ENCODE assay signal across 30 cellular contexts in the genomic region with DNA sequence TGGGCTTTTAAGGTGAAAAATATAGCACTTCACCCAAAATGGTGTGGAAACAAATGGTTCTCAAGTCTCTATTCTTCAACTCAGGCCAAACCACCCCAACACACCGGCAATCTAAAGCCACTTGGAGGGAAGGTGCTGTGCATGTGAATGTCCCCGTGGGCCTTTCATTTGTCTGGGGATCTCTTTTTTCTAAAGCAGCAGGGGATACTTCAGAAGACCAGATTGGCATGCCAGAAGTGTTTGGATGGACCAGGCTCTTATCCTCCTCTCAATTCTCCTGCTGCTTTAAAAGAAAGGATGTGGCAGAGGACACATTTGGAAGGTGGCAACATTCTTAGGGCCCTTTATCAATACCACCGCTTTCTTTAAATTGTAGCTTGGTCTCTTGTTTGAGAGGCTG.
"Had no signal": no experiment of that assay in that cellular context is flagged by ENCODE, and none has a peak within 500 bp of the region (broad histone marks: within the 10 kb centered on the region; RNA-seq: fewer than 3 reads in every experiment).

No MANE protein-coding gene starts in this region.

- H3K36me3 ChIP-seq: adrenal gland, gastroesophageal sphincter, left ventricle myocardium inferior, pancreas, sigmoid colon, stomach, thyroid gland, upper lobe of left lung, vagina had no signal

- H3K9me3 ChIP-seq: adrenal gland, body of pancreas, gastroesophageal sphincter, left ventricle myocardium inferior, pancreas, psoas muscle, sigmoid colon, stomach, thyroid gland, upper lobe of left lung, vagina had no signal

- H3K36me3 Mint-ChIP-seq: activated naive CD8-positive, alpha-beta T cell; stimulated activated naive B cell treated with anti-CD40 and anti-IgM and Interleukin-4, amounts not matched to agents 10 μg/mL and 1 μg/mL and 100 μg/mL, for 72 hours had no signal

- H3K27me3 Mint-ChIP-seq: effector memory CD8-positive, alpha-beta T cell had no signal

- H3K4me1 Mint-ChIP-seq: nephron; stimulated activated naive B cell treated with anti-CD40 and anti-IgM and Interleukin-4, amounts not matched to agents 10 μg/mL and 1 μg/mL and 100 μg/mL, for 72 hours had no signal

- H3K9me3 Mint-ChIP-seq: effector memory CD8-positive, alpha-beta T cell; nephron; stimulated activated naive B cell treated with anti-CD40 and anti-IgM and Interleukin-4, amounts not matched to agents 10 μg/mL and 1 μg/mL and 100 μg/mL, for 72 hours; T-helper 2 cell treated with Interferon-gamma antibody and Interleukin-4, amounts not matched to agents 5 μg/mL and 100 μg/mL, for 36 hours had no signal

- H3K4me3 Mint-ChIP-seq: activated naive CD8-positive, alpha-beta T cell; effector memory CD8-positive, alpha-beta T cell; nephron; stimulated activated naive B cell treated with anti-CD40 and anti-IgM and Interleukin-4, amounts not matched to agents 10 μg/mL and 1 μg/mL and 100 μg/mL, for 72 hours; T-helper 2 cell treated with Interferon-gamma antibody and Interleukin-4, amounts not matched to agents 5 μg/mL and 100 μg/mL, for 36 hours had no signal

- ATAC-seq: body of pancreas; effector memory CD8-positive, alpha-beta T cell; gastroesophageal sphincter; pancreas; psoas muscle; stimulated activated naive B cell treated with anti-CD40 and anti-IgM and Interleukin-4, amounts not matched to agents 10 μg/mL and 1 μg/mL and 100 μg/mL, for 72 hours had no signal

- H3K4me1 ChIP-seq: psoas muscle, thyroid gland had no signal

- H3K27ac ChIP-seq: adrenal gland, body of pancreas, coronary artery, dorsolateral prefrontal cortex, gastroesophageal sphincter, left ventricle myocardium inferior, psoas muscle, stomach, thyroid gland, upper lobe of left lung, vagina had no signal

- H3K27ac Mint-ChIP-seq: activated naive CD8-positive, alpha-beta T cell; effector memory CD8-positive, alpha-beta T cell; stimulated activated naive B cell treated with anti-CD40 and anti-IgM and Interleukin-4, amounts not matched to agents 10 μg/mL and 1 μg/mL and 100 μg/mL, for 72 hours; T-helper 2 cell treated with Interferon-gamma antibody and Interleukin-4, amounts not matched to agents 5 μg/mL and 100 μg/mL, for 36 hours had no signal

- H3K4me3 ChIP-seq: adrenal gland, body of pancreas, coronary artery, dorsolateral prefrontal cortex, gastroesophageal sphincter, left ventricle myocardium inferior, lung, pancreas, psoas muscle, sigmoid colon, stomach, thyroid gland, upper lobe of left lung, vagina had no signal

- H3K27me3 ChIP-seq: adrenal gland, body of pancreas, gastroesophageal sphincter, pancreas, sigmoid colon, stomach, thyroid gland, upper lobe of left lung, vagina had no signal

- DNase-seq: activated CD4-positive, alpha-beta T cell treated with anti-CD3 and anti-CD28 coated beads for 4 hours; activated CD4-positive, alpha-beta T cell treated with anti-CD3 and anti-CD28 coated beads, Interleukin-2, amount 50 U/mL, for 48 hours; activated CD8-positive, alpha-beta memory T cell treated with anti-CD3 and anti-CD28 coated beads for 24 hours; activated effector memory CD4-positive, alpha-beta T cell treated with Interleukin-2 at 50 U/mL for 16 hours; activated naive CD4-positive, alpha-beta T cell treated with Interleukin-2 at 50 U/mL for 16 hours; adrenal gland; aorta; body of pancreas; dorsolateral prefrontal cortex; effector memory CD8-positive, alpha-beta T cell; head of caudate nucleus; hippocampal formation; left ventricle myocardium inferior; nucleus accumbens; pancreas; psoas muscle; sigmoid colon; small intestine; stimulated activated CD4-positive, alpha-beta T cell treated with anti-CD3 and anti-CD28 coated beads, Interleukin-1b, Interleukin-23, amount 100 ng/mL, for 48 hours; stimulated activated naive B cell treated with anti-CD40 and anti-IgM and Interleukin-4, amounts not matched to agents 10 μg/mL and 1 μg/mL and 100 μg/mL, for 72 hours; stomach; thyroid gland; upper lobe of left lung had no signal
